ENCODE assay signal across 8 cellular contexts in the genomic region with DNA sequence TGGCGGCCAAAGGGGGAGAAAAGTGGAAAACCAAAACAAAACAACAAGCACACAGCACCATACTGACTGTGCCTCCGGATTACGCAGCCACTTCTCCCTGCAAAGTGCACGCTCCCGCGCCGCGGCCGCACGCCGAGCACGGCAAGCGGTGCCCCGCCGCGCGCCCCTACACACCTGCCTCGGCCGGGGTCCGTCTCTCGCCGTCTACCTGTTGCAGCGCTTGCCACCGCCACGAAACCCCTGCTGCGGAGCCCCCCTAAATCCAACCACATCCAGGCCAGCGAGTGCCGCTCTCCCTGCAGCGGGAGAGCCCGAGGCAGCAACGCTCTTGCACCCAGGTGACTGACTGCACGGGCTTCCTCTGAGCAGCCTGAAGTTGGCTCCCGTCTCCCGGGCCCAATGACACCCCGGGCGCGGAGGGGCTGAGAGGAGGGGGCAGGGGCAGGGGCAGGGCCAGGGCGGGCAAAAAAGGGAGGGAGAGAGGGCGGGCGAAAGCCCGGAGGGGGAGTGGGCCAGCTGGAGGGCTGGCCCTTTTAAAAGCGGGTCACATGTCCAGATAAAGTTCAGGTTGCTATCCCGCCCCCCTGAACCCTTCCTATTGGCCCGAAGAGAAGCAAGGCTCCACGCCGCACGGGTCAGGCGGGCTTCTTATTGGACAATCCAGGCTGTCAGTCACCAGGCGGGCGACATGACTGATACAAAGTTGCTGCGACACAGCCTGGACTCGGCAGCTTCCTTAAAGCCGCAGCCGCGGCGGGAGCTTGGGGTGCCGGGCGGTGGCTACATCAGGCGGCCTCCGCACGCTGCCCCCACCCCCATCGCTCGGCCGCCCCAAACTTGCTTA. TPM values are rescaled to one million over a fixed set of nuclear protein-coding genes. Genes with fewer than 3 reads are reported as not detected.
DNase-seq lines count a peak whose midpoint lies in the region; ATAC-seq and TF ChIP-seq lines count a peak whose summit lies in the region.

TSS of gene NR3C2 (minus strand) at position 429 of the 844 bp plus-strand sequence.

- intact Hi-C loops in mucosa of descending colon (cut with DNase I, micrococcal nuclease): no loop called here

- DNase-seq in DMS 273 treated with DMSO at 0.1 percent for 48 hours (lab: John Stamatoyannopoulos, UW): peak; percentile 87
- peak; percentile 99 for DNase-seq in HuH-7 (ENCODE audit: low spot score)
- peak; percentile 83 for DNase-seq in OCI-M2 (lab: John Stamatoyannopoulos, UW; ENCODE audit: unreplicated experiment)
- DNase-seq in activated T-cell treated with anti-CD3 and anti-CD28 coated beads, Interleukin-2, amount 50 U/mL, for 24 hours: peak; percentile 94
- DNase-seq in epithelial cell of proximal tubule (ENCODE audit: low read depth): peak; percentile 88
- DNase-seq in mucosa of descending colon: peak; percentile 98 to 99 (median 99)
- DNase-seq in stimulated activated CD8-positive, alpha-beta memory T cell treated with anti-CD3 and anti-CD28 coated beads, Interleukin-4, amount 100 ng/mL, for 1 hour (ENCODE audit: low read depth in 2 of 2, low spot score in 1 of 2): peak; percentile 91 to 95

- H3K4me3 ChIP-seq in epithelial cell of proximal tubule (ENCODE audit: low read depth, low read length): peak within 1 kb of the TSS; percentile 96
- peak within 1 kb of the TSS; percentile 90 for H3K4me3 ChIP-seq in mucosa of descending colon

- no peaks in the 10 kb centered on the region for H3K9me3 ChIP-seq in mucosa of descending colon

- H3K27me3 Mint-ChIP-seq in activated T-cell treated with anti-CD3 and anti-CD28 coated beads, Interleukin-2, amount 50 U/mL, for 24 hours: peaks cover 9% of the 10 kb centered on the region

- ATAC-seq in GM21526 (IDR thresholded peaks at IDR 0.05; ENCODE audit: low FRiP score, unreplicated experiment): peak; percentile 98
- ATAC-seq in mucosa of descending colon: peak; percentile 82

- H3K36me3 Mint-ChIP-seq in activated T-cell treated with anti-CD3 and anti-CD28 coated beads, Interleukin-2, amount 50 U/mL, for 24 hours (ENCODE audit: low read depth): peaks cover 14% of the 10 kb centered on the region

- peak within 1 kb of the TSS; percentile 99 for H3K4me3 Mint-ChIP-seq in activated T-cell treated with anti-CD3 and anti-CD28 coated beads, Interleukin-2, amount 50 U/mL, for 24 hours

- peaks cover 16% of the 10 kb centered on the region for H3K4me1 ChIP-seq in mucosa of descending colon (ENCODE audit: low read depth)

- no peaks in the 10 kb centered on the region for H3K9me3 Mint-ChIP-seq in activated T-cell treated with anti-CD3 and anti-CD28 coated beads, Interleukin-2, amount 50 U/mL, for 24 hours

- H3K36me3 ChIP-seq in mucosa of descending colon (ENCODE audit: low read depth): peaks cover 4% of the 10 kb centered on the region

- H3K27ac Mint-ChIP-seq in activated T-cell treated with anti-CD3 and anti-CD28 coated beads, Interleukin-2, amount 50 U/mL, for 24 hours: peak within 1 kb of the TSS; percentile 93

- peaks cover 55% of the 10 kb centered on the region for H3K4me1 Mint-ChIP-seq in activated T-cell treated with anti-CD3 and anti-CD28 coated beads, Interleukin-2, amount 50 U/mL, for 24 hours (ENCODE audit: low read depth)

- no peak for TF ChIP-seq CTCF in epithelial cell of proximal tubule (conservative IDR thresholded peaks at IDR 0.05; ENCODE audit: low read depth, low read length)
- TF ChIP-seq CTCF in mucosa of descending colon (IDR thresholded peaks at IDR 0.05): no peak

RNA-seq across cellular contexts. Expression of gene NR3C2, which starts in this region (rescaled TPM):
- total RNA-seq in epithelial cell of proximal tubule: 0.98 and 1.5 TPM in 2 replicates
- total RNA-seq in mucosa of descending colon: 100 to 1,000 TPM in 2 of 3 donors, 10 to 100 TPM in 1; 86.5 to 205 (median 108) TPM

Comparison
In these comparisons a context has a peak if more than half of its experiments do, and no peak if none do; other contexts are left out.
1. Peak in every context shown above with its lines: DNase-seq, ATAC-seq and H3K4me3 ChIP-seq.
2. RNA of gene NR3C2 (total RNA-seq): 86.5 to 205 TPM in mucosa of descending colon; 0.98 to 1.5 TPM in epithelial cell of proximal tubule; every median in the first group is over 10 times any median in the second.